8 cellular contexts compared by ENCODE assay signal in genomic region chr1:151281969-151282882, GRCh38. TPM values are rescaled to one million over a fixed set of nuclear protein-coding genes. Genes with fewer than 3 reads are reported as not detected.
DNase-seq lines count a peak whose midpoint lies in the region; ATAC-seq and TF ChIP-seq lines count a peak whose summit lies in the region.

A gene with protein sequence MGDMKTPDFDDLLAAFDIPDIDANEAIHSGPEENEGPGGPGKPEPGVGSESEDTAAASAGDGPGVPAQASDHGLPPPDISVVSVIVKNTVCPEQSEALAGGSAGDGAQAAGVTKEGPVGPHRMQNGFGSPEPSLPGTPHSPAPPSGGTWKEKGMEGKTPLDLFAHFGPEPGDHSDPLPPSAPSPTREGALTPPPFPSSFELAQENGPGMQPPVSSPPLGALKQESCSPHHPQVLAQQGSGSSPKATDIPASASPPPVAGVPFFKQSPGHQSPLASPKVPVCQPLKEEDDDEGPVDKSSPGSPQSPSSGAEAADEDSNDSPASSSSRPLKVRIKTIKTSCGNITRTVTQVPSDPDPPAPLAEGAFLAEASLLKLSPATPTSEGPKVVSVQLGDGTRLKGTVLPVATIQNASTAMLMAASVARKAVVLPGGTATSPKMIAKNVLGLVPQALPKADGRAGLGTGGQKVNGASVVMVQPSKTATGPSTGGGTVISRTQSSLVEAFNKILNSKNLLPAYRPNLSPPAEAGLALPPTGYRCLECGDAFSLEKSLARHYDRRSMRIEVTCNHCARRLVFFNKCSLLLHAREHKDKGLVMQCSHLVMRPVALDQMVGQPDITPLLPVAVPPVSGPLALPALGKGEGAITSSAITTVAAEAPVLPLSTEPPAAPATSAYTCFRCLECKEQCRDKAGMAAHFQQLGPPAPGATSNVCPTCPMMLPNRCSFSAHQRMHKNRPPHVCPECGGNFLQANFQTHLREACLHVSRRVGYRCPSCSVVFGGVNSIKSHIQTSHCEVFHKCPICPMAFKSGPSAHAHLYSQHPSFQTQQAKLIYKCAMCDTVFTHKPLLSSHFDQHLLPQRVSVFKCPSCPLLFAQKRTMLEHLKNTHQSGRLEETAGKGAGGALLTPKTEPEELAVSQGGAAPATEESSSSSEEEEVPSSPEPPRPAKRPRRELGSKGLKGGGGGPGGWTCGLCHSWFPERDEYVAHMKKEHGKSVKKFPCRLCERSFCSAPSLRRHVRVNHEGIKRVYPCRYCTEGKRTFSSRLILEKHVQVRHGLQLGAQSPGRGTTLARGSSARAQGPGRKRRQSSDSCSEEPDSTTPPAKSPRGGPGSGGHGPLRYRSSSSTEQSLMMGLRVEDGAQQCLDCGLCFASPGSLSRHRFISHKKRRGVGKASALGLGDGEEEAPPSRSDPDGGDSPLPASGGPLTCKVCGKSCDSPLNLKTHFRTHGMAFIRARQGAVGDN (plus strand): TSS chr1:151282299. CDS start chr1:151286292, 3,993 bp downstream.

- peak within 1 kb of the TSS; percentile 99 for H3K27ac Mint-ChIP-seq in activated naive CD4-positive, alpha-beta T cell treated with anti-CD3 and anti-CD28 coated beads, Interleukin-2, amount 50 U/mL, for 72 hours

- H3K9me3 ChIP-seq in suprapubic skin = no peaks in the 10 kb centered on the region

- CTCF ChIA-PET in GM10248 (lab: Yijun Ruan, JAX) = interaction anchor here (0.9 to 2.2 kb wide), 18 partner anchors 10 to 211 kb away, joined by 3 to 13 read pairs (median 4); partner anchors contain the start of gene PI4KB

- peaks cover 23% of the 10 kb centered on the region for H3K4me1 ChIP-seq in suprapubic skin

- no peak for TF ChIP-seq EP300 in suprapubic skin (IDR thresholded peaks at IDR 0.05)

- DNase-seq in GM10248 (ENCODE audit: extremely low spot score) (peak; percentile 98), NCI-H1092 treated with DMSO at 0.1 percent for 48 hours (lab: John Stamatoyannopoulos, UW) (peak; percentile 100), SKM-1 (lab: John Stamatoyannopoulos, UW; ENCODE audit: unreplicated experiment) (peak; percentile 100), globus pallidus (ENCODE audit: low spot score) (peak; percentile 100), nucleus accumbens (lab: John Stamatoyannopoulos, UW) (peak; percentile 95 to 100 (median 100)), suprapubic skin (ENCODE audit: low spot score in 2 of 2) (peak; percentile 100)
- DNase-seq in activated naive CD4-positive, alpha-beta T cell treated with anti-CD3 and anti-CD28 coated beads, Interleukin-2, amount 50 U/mL, for 72 hours (ENCODE audit: low spot score in 2 of 2) = peak; percentile 98 to 100

- H3K27me3 ChIP-seq in suprapubic skin = no peaks in the 10 kb centered on the region

- peak; percentile 88 for ATAC-seq in HG02610 (IDR thresholded peaks at IDR 0.05; ENCODE audit: unreplicated experiment)
- peak; percentile 91 for ATAC-seq in activated naive CD4-positive, alpha-beta T cell treated with anti-CD3 and anti-CD28 coated beads, Interleukin-2, amount 50 U/mL, for 72 hours

- H3K9me3 Mint-ChIP-seq in activated naive CD4-positive, alpha-beta T cell treated with anti-CD3 and anti-CD28 coated beads, Interleukin-2, amount 50 U/mL, for 72 hours = peaks cover 0 to 2% of the 10 kb centered on the region in 2 donors

- H3K4me3 ChIP-seq in suprapubic skin = peak within 1 kb of the TSS; percentile 94

- no peak for TF ChIP-seq CTCF in GM10248 (IDR thresholded peaks at IDR 0.05; ENCODE audit: control extremely low read depth, extremely low read depth, low read depth, missing control alignments)
- TF ChIP-seq CTCF in suprapubic skin (IDR thresholded peaks at IDR 0.05) = no peak

- peak within 1 kb of the TSS; percentile 99 for H3K27ac ChIP-seq in suprapubic skin

- POLR2A ChIA-PET in GM10248 (lab: Yijun Ruan, JAX) = interaction anchor here (0.5 to 1.5 kb wide), 10 partner anchors 13 to 1146 kb away, joined by 3 to 6 read pairs (median 4); partner anchors contain the start of genes PI4KB and VPS72

- peaks cover 6 to 19% of the 10 kb centered on the region in 2 donors for H3K36me3 Mint-ChIP-seq in activated naive CD4-positive, alpha-beta T cell treated with anti-CD3 and anti-CD28 coated beads, Interleukin-2, amount 50 U/mL, for 72 hours

- peaks cover 24% of the 10 kb centered on the region for H3K36me3 ChIP-seq in suprapubic skin

- 1% methylated on average over 50 of the region's 74 CpGs for WGBS in suprapubic skin

- TF ChIP-seq POLR2A in suprapubic skin (IDR thresholded peaks at IDR 0.05) = peak; percentile 45 to 46

RNA-seq across cellular contexts. Expression of the gene that starts here (rescaled TPM):
- 10 to 100 TPM; 28.0 to 29.0 TPM for total RNA-seq in activated naive CD4-positive, alpha-beta T cell treated with anti-CD3 and anti-CD28 coated beads, Interleukin-2, amount 50 U/mL, for 72 hours
- total RNA-seq in suprapubic skin = 10 to 100 TPM; 23.6 to 36.8 (median 29.7) TPM

Comparison
In these comparisons a context has a peak if more than half of its experiments do, and no peak if none do; other contexts are left out.
1. Peak in every context shown above with its lines: DNase-seq, ATAC-seq, H3K4me3 ChIP-seq and H3K27ac ChIP-seq.